In the genomic region with DNA sequence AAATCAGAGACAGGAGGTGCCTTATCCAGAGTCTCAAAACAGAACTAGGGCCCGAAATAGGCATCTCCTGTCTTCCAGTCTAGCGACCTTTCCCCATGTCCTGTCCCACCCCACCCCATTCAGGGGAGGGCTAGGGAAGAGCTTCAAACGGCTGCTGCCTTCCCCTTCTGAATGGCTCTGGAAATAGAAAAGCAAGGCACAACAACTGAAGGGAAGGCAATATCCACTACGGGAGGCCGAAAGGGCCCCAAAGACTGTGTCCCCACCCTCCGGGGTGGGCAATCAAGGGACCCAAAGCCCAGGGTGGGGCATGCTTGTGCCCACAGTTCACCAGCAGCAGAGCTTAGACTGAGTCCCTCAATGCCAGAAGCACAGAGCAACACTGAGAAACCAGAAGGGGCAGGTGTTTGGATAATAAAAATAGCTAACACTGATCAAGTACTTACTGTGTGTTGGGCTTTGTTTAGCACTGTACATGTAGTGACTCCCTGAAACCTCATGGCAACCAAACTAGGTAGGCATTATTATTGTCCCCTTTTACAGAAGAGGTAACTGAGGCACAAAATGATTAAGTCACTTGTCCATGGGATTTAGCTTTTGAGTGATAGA, we compare ENCODE assay signal across 13 cellular contexts. TPM values are rescaled to one million over a fixed set of nuclear protein-coding genes. Genes with fewer than 3 reads are reported as not detected.
A peak's percentile ranks its signal among the peaks of the same experiment; 100 is the strongest.
DNase-seq lines count a peak whose midpoint lies in the region; ATAC-seq, FAIRE-seq and TF ChIP-seq lines count a peak whose summit lies in the region.
"Had no signal": no experiment of that assay in that cellular context is flagged by ENCODE, and none has a peak within 500 bp of the region (broad histone marks: within the 10 kb centered on the region; RNA-seq: fewer than 3 reads in every experiment).

No MANE protein-coding gene starts in this region.

- no peak overlapping the region for H3K18ac ChIP-seq in trophoblast cell (ENCODE audit: low read length)

- no peaks in the 10 kb centered on the region for H4K20me1 ChIP-seq in HepG2 (ENCODE audit: insufficient read depth, low read length)

- TF ChIP-seq CTCF in liver (IDR thresholded peaks at IDR 0.05; ENCODE audit: low read depth, low read length, missing input control) (no peak), HepG2 (CRISPR knock-in tag; IDR thresholded peaks at IDR 0.05) (no peak), esophagus squamous epithelium (IDR thresholded peaks at IDR 0.05) (no peak), vagina (IDR thresholded peaks at IDR 0.05) (no peak)

- CTCF ChIA-PET in HepG2 (lab: Yijun Ruan, JAX; ENCODE audit: low intra/inter-chr PET ratio, low total read pairs), result no interaction called here

- no TSS peak for BruUV-seq in HepG2 (replicated peaks; lab: Mats Ljungman, UMichigan)

- H4K8ac ChIP-seq in trophoblast cell (ENCODE audit: low read depth, low read length), result no peak overlapping the region

- H3K9ac ChIP-seq in liver (ENCODE audit: low read depth in 1 of 2, low read length in 2 of 2), result no peak overlapping the region
- H3K9ac ChIP-seq in HepG2 (ENCODE audit: insufficient read depth, low read depth, low read length), result no peak overlapping the region
- H3K9ac ChIP-seq in trophoblast cell (ENCODE audit: low read length), result no peak overlapping the region

- 81% methylated on average over 6 of the region's 6 CpGs for WGBS in liver
- WGBS in HepG2 (ENCODE audit: low lambda C conversion rate), result 19% methylated on average over 6 of the region's 6 CpGs
- WGBS in esophagus squamous epithelium, 2 donors, result 82 to 87% methylated on average over 3 of the region's 6 CpGs
- WGBS in trophoblast cell (ENCODE audit: extremely low coverage, insufficient coverage, insufficient read length), result no CpG with 5 or more reads among the region's 6 CpGs

- H3K14ac ChIP-seq in trophoblast cell (ENCODE audit: low read length), result peak overlapping the region; percentile 5

- no peak overlapping the region for H2BK5ac ChIP-seq in trophoblast cell (ENCODE audit: low read depth, low read length, poor library complexity)

- H3K4me2 ChIP-seq in HepG2 (ENCODE audit: low read depth, low read length), result no peak overlapping the region
- H3K4me2 ChIP-seq in trophoblast cell (ENCODE audit: low read length), result no peak overlapping the region

- no peak for TF ChIP-seq POLR2A in HepG2 (IDR thresholded peaks at IDR 0.05; ENCODE audit: insufficient read depth in 1 of 2, low read depth in 2 of 2, low read length in 2 of 2)
- no peak for TF ChIP-seq POLR2A in esophagus squamous epithelium (IDR thresholded peaks at IDR 0.05)
- TF ChIP-seq POLR2A in vagina (IDR thresholded peaks at IDR 0.05), result no peak

- H2AK5ac ChIP-seq in trophoblast cell (ENCODE audit: low read length), result no peak overlapping the region

- H3K4me1 ChIP-seq in liver (ENCODE audit: control insufficient read depth in 4 of 4, insufficient read depth in 4 of 4, low read length in 3 of 4) (peaks cover 3 to 34% (median 19%) of the 10 kb centered on the region in 4 donors), HepG2 (ENCODE audit: insufficient read depth, low read length) (no peaks in the 10 kb centered on the region), esophagus squamous epithelium (peaks cover 2 to 59% (median 10%) of the 10 kb centered on the region in 3 donors), trophoblast cell (ENCODE audit: control insufficient read depth in 1 of 2, insufficient read depth in 2 of 2, low read length in 2 of 2) (peaks cover 11% of the 10 kb centered on the region in 2 experiments), vagina (peaks cover 77% of the 10 kb centered on the region)
- H3K4me1 ChIP-seq: foreskin keratinocyte had no signal

- no peak overlapping the region for H2BK12ac ChIP-seq in trophoblast cell (ENCODE audit: low read length)

- H4K12ac ChIP-seq in trophoblast cell (ENCODE audit: low read depth, low read length), result no peak overlapping the region

- peak overlapping the region; percentile 20 for H2BK120ac ChIP-seq in trophoblast cell (ENCODE audit: insufficient read depth, low read length, poor library complexity)

- H3K79me2 ChIP-seq in HepG2 (ENCODE audit: insufficient read depth, low read length), result no peaks in the 10 kb centered on the region
- peaks cover 3% of the 10 kb centered on the region for H3K79me2 ChIP-seq in trophoblast cell (ENCODE audit: control insufficient read depth, insufficient read depth, low read length, poor library complexity)

- peaks cover 14% of the 10 kb centered on the region for H3K79me1 ChIP-seq in trophoblast cell (ENCODE audit: low read length)

- H3K27ac ChIP-seq in liver (ENCODE audit: low read depth in 1 of 2, low read length in 2 of 2), result peak overlapping the region; percentile 67 to 69
- H3K27ac ChIP-seq in HepG2 (ENCODE audit: extremely low read length, insufficient read depth, low read length), result no peak overlapping the region
- H3K27ac ChIP-seq in esophagus squamous epithelium, result peak overlapping the region; percentile 0 to 81 (median 44)
- H3K27ac ChIP-seq in trophoblast cell (ENCODE audit: low read depth, low read length), result no peak overlapping the region
- H3K27ac ChIP-seq in vagina, result peak overlapping the region; percentile 83
- H3K27ac ChIP-seq: foreskin keratinocyte had no signal

- TF ChIP-seq EP300 in HepG2 (IDR thresholded peaks at IDR 0.05; ENCODE audit: low read depth in 2 of 2, low read length in 2 of 2) (no peak), HepG2 (CRISPR knock-in tag; IDR thresholded peaks at IDR 0.05; ENCODE audit: borderline replicate concordance) (no peak)

- ATAC-seq in HepG2, result no peak
- ATAC-seq in HG03378 (IDR thresholded peaks at IDR 0.05; ENCODE audit: unreplicated experiment), result no peak
- ATAC-seq: effector memory CD8-positive, alpha-beta T cell; foreskin keratinocyte had no signal

- H3K27me3 ChIP-seq in liver (ENCODE audit: control insufficient read depth in 4 of 4, insufficient read depth in 4 of 4, low read length in 3 of 4), result no peaks in the 10 kb centered on the region
- peaks cover 0 to 11% of the 10 kb centered on the region in 2 experiments; a peak in 2 of 5 replicates for H3K27me3 ChIP-seq in HepG2 (ENCODE audit: control insufficient read depth in 1 of 2, insufficient read depth in 2 of 2, low read length in 2 of 2)
- H3K27me3 ChIP-seq in esophagus squamous epithelium, result no peaks in the 10 kb centered on the region
- H3K27me3 ChIP-seq in trophoblast cell (ENCODE audit: insufficient read depth, low read length), result no peaks in the 10 kb centered on the region
- no peaks in the 10 kb centered on the region for H3K27me3 ChIP-seq in vagina
- H3K27me3 ChIP-seq: foreskin keratinocyte had no signal

- H3K4me3 ChIP-seq in liver (ENCODE audit: low read depth in 1 of 3, low read length in 3 of 3), result no peak overlapping the region
- no peak overlapping the region for H3K4me3 ChIP-seq in HepG2 (replicated peaks in 1 of 3; ENCODE audit: insufficient read depth in 1 of 3, low read depth in 2 of 3, low read length in 3 of 3)
- no peak overlapping the region for H3K4me3 ChIP-seq in esophagus squamous epithelium
- no peak overlapping the region for H3K4me3 ChIP-seq in trophoblast cell (ENCODE audit: low read depth, low read length)
- H3K4me3 ChIP-seq in vagina, result peak overlapping the region in 1 of 2 donors; percentile 23

- H4K91ac ChIP-seq in trophoblast cell (ENCODE audit: low read depth, low read length), result peak overlapping the region; percentile 40

- H3K4ac ChIP-seq in trophoblast cell (ENCODE audit: low read depth, low read length), result no peak overlapping the region

- intact Hi-C loops in HepG2 (cut with micrococcal nuclease; ENCODE audit: unreplicated experiment) (no loop called here), esophagus squamous epithelium (cut with DNase I) (no loop called here), vagina (cut with DNase I) (no loop called here)

- H3K9me3 ChIP-seq in liver (ENCODE audit: control insufficient read depth in 4 of 4, low read length in 3 of 4), result no peaks in the 10 kb centered on the region
- H3K9me3 ChIP-seq in HepG2 (ENCODE audit: low read length), result no peaks in the 10 kb centered on the region
- H3K9me3 ChIP-seq in esophagus squamous epithelium, result no peaks in the 10 kb centered on the region
- H3K9me3 ChIP-seq in trophoblast cell (ENCODE audit: insufficient read depth, low read depth, low read length), result no peaks in the 10 kb centered on the region
- no peaks in the 10 kb centered on the region for H3K9me3 ChIP-seq in vagina

- POLR2A ChIA-PET in HepG2 (lab: Yijun Ruan, JAX), result no interaction called here

- FAIRE-seq in HepG2 (lab: Jason Lieb, UNC), result no peak
- FAIRE-seq: H1 had no signal

- DNase-seq in HepG2 (ENCODE audit: low spot score) (no peak), esophagus squamous epithelium (lab: John Stamatoyannopoulos, UW) (no peak), trophoblast cell (no peak), vagina (ENCODE audit: extremely low spot score in 2 of 2) (no peak)
- DNase-seq in stimulated activated CD4-positive, alpha-beta T cell treated with anti-CD3 and anti-CD28 coated beads, Interleukin-2, amount 100 ng/mL, for 48 hours, result no peak
- DNase-seq in activated effector memory CD4-positive, alpha-beta T cell treated with Interleukin-2 at 50 U/mL for 16 hours, result no peak
- DNase-seq: effector memory CD8-positive, alpha-beta T cell; foreskin keratinocyte; NCI-H187; NCI-H524 treated with DMSO at 0.1 percent for 48 hours had no signal

- H2AFZ ChIP-seq in HepG2 (ENCODE audit: low read length), result no peak overlapping the region
- no peak overlapping the region for H2AFZ ChIP-seq in trophoblast cell (ENCODE audit: insufficient read depth, low read length, poor library complexity)

- TF ChIP-seq RAD21 in liver (IDR thresholded peaks at IDR 0.05), result no peak
- no peak for TF ChIP-seq RAD21 in HepG2 (CRISPR knock-in tag; IDR thresholded peaks at IDR 0.05)

- in situ Hi-C loops in HepG2 (cut with HindIII; ENCODE audit: extremely low pct_ligation_motif_present, low pct_unique_long_range_greater_than_20kb), result no loop called here

- H3K36me3 ChIP-seq in liver (ENCODE audit: control insufficient read depth in 4 of 4, insufficient read depth in 3 of 4, low read depth in 1 of 4, low read length in 3 of 4), result no peaks in the 10 kb centered on the region
- H3K36me3 ChIP-seq in HepG2 (replicated peaks in 1 of 2; ENCODE audit: control insufficient read depth in 1 of 2, insufficient read depth in 2 of 2, low read length in 2 of 2), result no peaks in the 10 kb centered on the region
- peaks cover 0 to 8% (median 0%) of the 10 kb centered on the region in 3 donors for H3K36me3 ChIP-seq in esophagus squamous epithelium
- H3K36me3 ChIP-seq in trophoblast cell (ENCODE audit: control insufficient read depth in 1 of 2, insufficient read depth in 2 of 2, low read length in 2 of 2), result peaks cover 0 to 3% of the 10 kb centered on the region in 2 experiments
- H3K36me3 ChIP-seq in vagina, result peaks cover 0 to 12% of the 10 kb centered on the region in 2 donors

- no peak overlapping the region for H3K23ac ChIP-seq in trophoblast cell (ENCODE audit: low read length)

RNA-seq across cellular contexts. Expression of a gene that starts 38.5 kb away (rescaled TPM):
- 1 to 10 TPM; 3.1 to 4.3 TPM for total RNA-seq in liver
- 1 to 10 TPM; 1.3 to 1.6 TPM for polyA plus RNA-seq in liver
- total RNA-seq in HepG2 (2016; rRNA removed; fragmentation: Illumina TruSeq; extraction: Trizol), result not detected in 2 replicates
- total RNA-seq in HepG2 (2016; cell fraction: cytosol; rRNA removed; fragmentation: Illumina TruSeq; extraction: Trizol; ENCODE audit: low read depth), result not detected in 2 replicates
- not detected in 2 replicates for total RNA-seq in HepG2 (2016; cell fraction: insoluble cytoplasmic fraction; rRNA removed; fragmentation: Illumina TruSeq; extraction: Trizol)
- total RNA-seq in HepG2 (2016; cell fraction: membrane; rRNA removed; fragmentation: Illumina TruSeq; extraction: Trizol), result not detected in 2 replicates
- not detected in 2 replicates for total RNA-seq in HepG2 (2016; cell fraction: nucleus; rRNA removed; fragmentation: Illumina TruSeq; extraction: Trizol)
- 0.09 TPM in 1 of 2 replicates, not detected in the other for polyA plus RNA-seq in HepG2 (2011; rRNA removed)
- polyA plus RNA-seq in HepG2 (2011; cell fraction: cytosol; rRNA removed), result not detected in 2 replicates
- polyA plus RNA-seq in HepG2 (2011; cell fraction: nucleus; rRNA removed), result 0.07 TPM in 1 of 2 replicates, not detected in the other
- polyA plus RNA-seq in HepG2 (2012), result not detected in 2 replicates
- polyA plus RNA-seq in HepG2 (2016; cell fraction: cytosol; fragmentation: Illumina TruSeq; extraction: Trizol; ENCODE audit: low read depth), result not detected in 2 replicates
- polyA plus RNA-seq in HepG2 (2016; cell fraction: insoluble cytoplasmic fraction; fragmentation: Illumina TruSeq; extraction: Trizol; ENCODE audit: low read depth), result 0.12 TPM in 1 of 2 replicates, not detected in the other
- not detected in 2 replicates for polyA plus RNA-seq in HepG2 (2016; cell fraction: membrane; fragmentation: Illumina TruSeq; extraction: Trizol; ENCODE audit: low read depth)
- not detected in 2 replicates for polyA plus RNA-seq in HepG2 (2016; cell fraction: nucleus; fragmentation: Illumina TruSeq; extraction: Trizol; ENCODE audit: insufficient read depth, low read depth)
- not detected in 2 replicates for polyA minus RNA-seq in HepG2 (2011; rRNA and poly(A)+ RNA removed; ENCODE audit: low replicate concordance)
- not detected in 2 replicates for polyA minus RNA-seq in HepG2 (2011; cell fraction: cytosol; rRNA and poly(A)+ RNA removed)
- not detected in 2 replicates for polyA minus RNA-seq in HepG2 (2011; cell fraction: nucleus; rRNA and poly(A)+ RNA removed)
- 1 to 10 TPM in 3 of 4 donors, under 1 TPM in 1; 0.42 to 5.1 (median 1.8) TPM for total RNA-seq in esophagus squamous epithelium
- polyA plus RNA-seq in trophoblast cell (2013), result 98.2 and 109 TPM in 2 replicates
- 12.5 TPM for total RNA-seq in vagina

Comparison
In these comparisons a context has a peak if more than half of its experiments do, and no peak if none do; other contexts are left out.
1. H3K27ac ChIP-seq: peak in liver (2 of 2), esophagus squamous epithelium (4 of 4) and vagina (single experiment); none in HepG2 (single experiment) and trophoblast cell (single experiment).